ENCODE assay signal across 9 cellular contexts in the genomic region with DNA sequence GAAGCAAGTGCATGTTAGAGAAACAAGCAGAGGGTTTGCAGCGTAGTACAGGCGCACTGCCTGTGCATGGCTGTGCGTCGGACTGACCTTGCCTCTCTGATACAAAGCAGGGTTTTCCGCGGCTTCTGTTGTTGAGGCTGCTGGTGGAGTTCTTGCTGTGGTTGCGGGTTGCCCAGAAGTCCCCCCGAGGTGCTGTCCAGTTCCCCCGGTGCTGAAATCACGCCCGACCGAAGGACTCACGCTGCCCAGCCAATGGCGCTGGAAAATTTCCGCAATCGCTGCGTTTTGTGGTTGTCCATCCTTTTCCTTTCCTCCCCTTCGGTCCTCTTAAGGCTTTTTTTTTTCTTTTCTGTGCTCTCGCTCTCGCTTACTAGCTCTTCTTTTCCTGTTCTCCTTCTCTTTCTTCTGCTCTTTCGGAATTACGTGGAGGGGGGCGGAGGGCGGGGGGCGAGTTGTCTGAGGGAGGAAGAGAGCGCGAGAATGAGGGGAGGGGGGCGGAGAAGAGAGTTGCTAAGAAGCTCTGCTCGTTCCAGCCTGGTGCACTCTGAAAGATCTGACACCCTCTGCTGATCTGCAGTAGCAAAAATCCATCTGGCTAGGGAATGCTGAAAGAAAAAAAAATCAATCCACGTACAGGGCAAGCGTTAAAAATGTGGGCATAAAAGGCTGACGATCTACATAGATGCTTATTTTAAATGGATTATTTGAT. TPM values are rescaled to one million over a fixed set of nuclear protein-coding genes. Genes with fewer than 3 reads are reported as not detected.
DNase-seq lines count a peak whose midpoint lies in the region; ATAC-seq, FAIRE-seq and TF ChIP-seq lines count a peak whose summit lies in the region.
"Had no signal": no experiment of that assay in that cellular context is flagged by ENCODE, and none has a peak within 500 bp of the region (broad histone marks: within the 10 kb centered on the region; RNA-seq: fewer than 3 reads in every experiment).

A gene with protein sequence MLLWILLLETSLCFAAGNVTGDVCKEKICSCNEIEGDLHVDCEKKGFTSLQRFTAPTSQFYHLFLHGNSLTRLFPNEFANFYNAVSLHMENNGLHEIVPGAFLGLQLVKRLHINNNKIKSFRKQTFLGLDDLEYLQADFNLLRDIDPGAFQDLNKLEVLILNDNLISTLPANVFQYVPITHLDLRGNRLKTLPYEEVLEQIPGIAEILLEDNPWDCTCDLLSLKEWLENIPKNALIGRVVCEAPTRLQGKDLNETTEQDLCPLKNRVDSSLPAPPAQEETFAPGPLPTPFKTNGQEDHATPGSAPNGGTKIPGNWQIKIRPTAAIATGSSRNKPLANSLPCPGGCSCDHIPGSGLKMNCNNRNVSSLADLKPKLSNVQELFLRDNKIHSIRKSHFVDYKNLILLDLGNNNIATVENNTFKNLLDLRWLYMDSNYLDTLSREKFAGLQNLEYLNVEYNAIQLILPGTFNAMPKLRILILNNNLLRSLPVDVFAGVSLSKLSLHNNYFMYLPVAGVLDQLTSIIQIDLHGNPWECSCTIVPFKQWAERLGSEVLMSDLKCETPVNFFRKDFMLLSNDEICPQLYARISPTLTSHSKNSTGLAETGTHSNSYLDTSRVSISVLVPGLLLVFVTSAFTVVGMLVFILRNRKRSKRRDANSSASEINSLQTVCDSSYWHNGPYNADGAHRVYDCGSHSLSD (minus strand): TSS at position 558 of the 709 bp plus-strand sequence. CDS start 967 bp downstream, outside the sequence.

- no peaks in the 10 kb centered on the region for H3K9me3 ChIP-seq in pancreas

- peak within 1 kb of the TSS; percentile 52 for H3K4me3 ChIP-seq in fibroblast of the aortic adventitia (ENCODE audit: low read depth, low read length)
- peak within 1 kb of the TSS; percentile 6 to 42 (median 22) for H3K4me3 ChIP-seq in pancreas

- H3K27me3 ChIP-seq in pancreas, result no peaks in the 10 kb centered on the region

- DNase-seq in COLO829 (ENCODE audit: low spot score), result peak; percentile 49
- DNase-seq in HT1080 (ENCODE audit: low read depth), result peak; percentile 7
- peak; percentile 63 for DNase-seq in fibroblast of the aortic adventitia (ENCODE audit: low read depth)
- DNase-seq in pancreas, result peak; percentile 77 to 93 (median 87)
- DNase-seq in DMS79 treated with DMSO at 0.1 percent for 48 hours (lab: John Stamatoyannopoulos, UW), result no peak
- DNase-seq in MV-4-11 (lab: John Stamatoyannopoulos, UW), result no peak

- no peaks in the 10 kb centered on the region for H3K4me1 ChIP-seq in pancreas

- TF ChIP-seq CTCF in fibroblast of the aortic adventitia (IDR thresholded peaks at IDR 0.05; ENCODE audit: insufficient read depth, low read length) (no peak), pancreas (IDR thresholded peaks at IDR 0.05) (no peak)

- no peaks in the 10 kb centered on the region for H3K36me3 ChIP-seq in pancreas

- WGBS in pancreas, 2 donors, result 2% methylated on average over 32 of the region's 32 CpGs

- ATAC-seq in SK-N-SH treated with all-trans-retinoic acid at 6 μM for 48 hours (peak; percentile 77), pancreas (peak; percentile 87 to 92 (median 90)), HG03457 (IDR thresholded peaks at IDR 0.05; ENCODE audit: unreplicated experiment) (no peak)

- H3K27ac ChIP-seq in pancreas, result peak within 1 kb of the TSS in 2 of 4 donors; percentile 7 to 22

- no peak for FAIRE-seq in pancreas (lab: Jason Lieb, UNC)
- FAIRE-seq: islet of Langerhans had no signal

- intact Hi-C loops in pancreas (cut with DNase I), result no loop called here

TF ChIP-seq in SK-N-SH treated with all-trans-retinoic acid at 6 μM for 48 hours, 23 proteins besides CTCF, POLR2A, EP300 and RAD21 (continues in another document):
- TF ChIP-seq GLIS3 (CRISPR knock-in tag; IDR thresholded peaks at IDR 0.05) (no peak), BACH2 (CRISPR knock-in tag; IDR thresholded peaks at IDR 0.05; ENCODE audit: borderline replicate concordance) (no peak), ZFP3 (CRISPR knock-in tag; IDR thresholded peaks at IDR 0.05) (peak; percentile 74; the same call in 1 of the 2 replicates), ZC3H10 (CRISPR knock-in tag; IDR thresholded peaks at IDR 0.05) (no peak), PPARA (CRISPR knock-in tag; IDR thresholded peaks at IDR 0.05; ENCODE audit: borderline replicate concordance) (no peak), RARB (CRISPR knock-in tag; IDR thresholded peaks at IDR 0.05) (no peak), CSDC2 (CRISPR knock-in tag; IDR thresholded peaks at IDR 0.05) (no peak), ZNF8 (CRISPR knock-in tag; IDR thresholded peaks at IDR 0.05) (no peak), ZNF70 (CRISPR knock-in tag; IDR thresholded peaks at IDR 0.05) (no peak), ESRRG (CRISPR knock-in tag; IDR thresholded peaks at IDR 0.05) (no peak), TOX (CRISPR knock-in tag; IDR thresholded peaks at IDR 0.05; ENCODE audit: borderline replicate concordance) (0 out of 2 replicates have a peak, but pooled peaks have one; percentile 30)
- TF ChIP-seq, protein P1, sequence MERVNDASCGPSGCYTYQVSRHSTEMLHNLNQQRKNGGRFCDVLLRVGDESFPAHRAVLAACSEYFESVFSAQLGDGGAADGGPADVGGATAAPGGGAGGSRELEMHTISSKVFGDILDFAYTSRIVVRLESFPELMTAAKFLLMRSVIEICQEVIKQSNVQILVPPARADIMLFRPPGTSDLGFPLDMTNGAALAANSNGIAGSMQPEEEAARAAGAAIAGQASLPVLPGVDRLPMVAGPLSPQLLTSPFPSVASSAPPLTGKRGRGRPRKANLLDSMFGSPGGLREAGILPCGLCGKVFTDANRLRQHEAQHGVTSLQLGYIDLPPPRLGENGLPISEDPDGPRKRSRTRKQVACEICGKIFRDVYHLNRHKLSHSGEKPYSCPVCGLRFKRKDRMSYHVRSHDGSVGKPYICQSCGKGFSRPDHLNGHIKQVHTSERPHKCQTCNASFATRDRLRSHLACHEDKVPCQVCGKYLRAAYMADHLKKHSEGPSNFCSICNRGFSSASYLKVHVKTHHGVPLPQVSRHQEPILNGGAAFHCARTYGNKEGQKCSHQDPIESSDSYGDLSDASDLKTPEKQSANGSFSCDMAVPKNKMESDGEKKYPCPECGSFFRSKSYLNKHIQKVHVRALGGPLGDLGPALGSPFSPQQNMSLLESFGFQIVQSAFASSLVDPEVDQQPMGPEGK (CRISPR knock-in tag; IDR thresholded peaks at IDR 0.05; ENCODE audit: borderline replicate concordance), result no peak
- TF ChIP-seq, protein P2, sequence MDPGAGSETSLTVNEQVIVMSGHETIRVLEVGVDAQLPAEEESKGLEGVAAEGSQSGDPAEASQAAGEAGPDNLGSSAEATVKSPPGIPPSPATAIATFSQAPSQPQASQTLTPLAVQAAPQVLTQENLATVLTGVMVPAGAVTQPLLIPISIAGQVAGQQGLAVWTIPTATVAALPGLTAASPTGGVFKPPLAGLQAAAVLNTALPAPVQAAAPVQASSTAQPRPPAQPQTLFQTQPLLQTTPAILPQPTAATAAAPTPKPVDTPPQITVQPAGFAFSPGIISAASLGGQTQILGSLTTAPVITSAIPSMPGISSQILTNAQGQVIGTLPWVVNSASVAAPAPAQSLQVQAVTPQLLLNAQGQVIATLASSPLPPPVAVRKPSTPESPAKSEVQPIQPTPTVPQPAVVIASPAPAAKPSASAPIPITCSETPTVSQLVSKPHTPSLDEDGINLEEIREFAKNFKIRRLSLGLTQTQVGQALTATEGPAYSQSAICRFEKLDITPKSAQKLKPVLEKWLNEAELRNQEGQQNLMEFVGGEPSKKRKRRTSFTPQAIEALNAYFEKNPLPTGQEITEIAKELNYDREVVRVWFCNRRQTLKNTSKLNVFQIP (CRISPR knock-in tag; IDR thresholded peaks at IDR 0.05; ENCODE audit: borderline replicate concordance, low read depth), result no peak
- TF ChIP-seq, protein P3, sequence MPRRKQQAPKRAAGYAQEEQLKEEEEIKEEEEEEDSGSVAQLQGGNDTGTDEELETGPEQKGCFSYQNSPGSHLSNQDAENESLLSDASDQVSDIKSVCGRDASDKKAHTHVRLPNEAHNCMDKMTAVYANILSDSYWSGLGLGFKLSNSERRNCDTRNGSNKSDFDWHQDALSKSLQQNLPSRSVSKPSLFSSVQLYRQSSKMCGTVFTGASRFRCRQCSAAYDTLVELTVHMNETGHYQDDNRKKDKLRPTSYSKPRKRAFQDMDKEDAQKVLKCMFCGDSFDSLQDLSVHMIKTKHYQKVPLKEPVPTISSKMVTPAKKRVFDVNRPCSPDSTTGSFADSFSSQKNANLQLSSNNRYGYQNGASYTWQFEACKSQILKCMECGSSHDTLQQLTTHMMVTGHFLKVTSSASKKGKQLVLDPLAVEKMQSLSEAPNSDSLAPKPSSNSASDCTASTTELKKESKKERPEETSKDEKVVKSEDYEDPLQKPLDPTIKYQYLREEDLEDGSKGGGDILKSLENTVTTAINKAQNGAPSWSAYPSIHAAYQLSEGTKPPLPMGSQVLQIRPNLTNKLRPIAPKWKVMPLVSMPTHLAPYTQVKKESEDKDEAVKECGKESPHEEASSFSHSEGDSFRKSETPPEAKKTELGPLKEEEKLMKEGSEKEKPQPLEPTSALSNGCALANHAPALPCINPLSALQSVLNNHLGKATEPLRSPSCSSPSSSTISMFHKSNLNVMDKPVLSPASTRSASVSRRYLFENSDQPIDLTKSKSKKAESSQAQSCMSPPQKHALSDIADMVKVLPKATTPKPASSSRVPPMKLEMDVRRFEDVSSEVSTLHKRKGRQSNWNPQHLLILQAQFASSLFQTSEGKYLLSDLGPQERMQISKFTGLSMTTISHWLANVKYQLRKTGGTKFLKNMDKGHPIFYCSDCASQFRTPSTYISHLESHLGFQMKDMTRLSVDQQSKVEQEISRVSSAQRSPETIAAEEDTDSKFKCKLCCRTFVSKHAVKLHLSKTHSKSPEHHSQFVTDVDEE (CRISPR knock-in tag; IDR thresholded peaks at IDR 0.05), result no peak
- TF ChIP-seq, protein P4, sequence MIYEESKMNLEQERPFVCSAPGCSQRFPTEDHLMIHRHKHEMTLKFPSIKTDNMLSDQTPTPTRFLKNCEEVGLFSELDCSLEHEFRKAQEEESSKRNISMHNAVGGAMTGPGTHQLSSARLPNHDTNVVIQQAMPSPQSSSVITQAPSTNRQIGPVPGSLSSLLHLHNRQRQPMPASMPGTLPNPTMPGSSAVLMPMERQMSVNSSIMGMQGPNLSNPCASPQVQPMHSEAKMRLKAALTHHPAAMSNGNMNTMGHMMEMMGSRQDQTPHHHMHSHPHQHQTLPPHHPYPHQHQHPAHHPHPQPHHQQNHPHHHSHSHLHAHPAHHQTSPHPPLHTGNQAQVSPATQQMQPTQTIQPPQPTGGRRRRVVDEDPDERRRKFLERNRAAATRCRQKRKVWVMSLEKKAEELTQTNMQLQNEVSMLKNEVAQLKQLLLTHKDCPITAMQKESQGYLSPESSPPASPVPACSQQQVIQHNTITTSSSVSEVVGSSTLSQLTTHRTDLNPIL (CRISPR knock-in tag; IDR thresholded peaks at IDR 0.05; ENCODE audit: low read depth), result no peak

RNA-seq across cellular contexts. Expression of the gene that starts here (rescaled TPM):
- not detected in 2 replicates for total RNA-seq in HT1080 (2014; rRNA removed; shearing (Covaris generic))
- 0.02 TPM in 1 of 2 replicates, not detected in the other for polyA plus RNA-seq in HT1080 (2015; cell fraction: cytosol; rRNA removed)
- 0.02 TPM in 1 of 2 replicates, not detected in the other for polyA plus RNA-seq in HT1080 (2015; cell fraction: nucleus; rRNA removed)
- total RNA-seq in fibroblast of the aortic adventitia (ENCODE audit: low replicate concordance), result 0.90 TPM in 1 of 2 replicates, not detected in the other
- total RNA-seq in pancreas, result 1 to 10 TPM in 1 of 6 donors, under 1 TPM in 5; 0.18 to 1.0 (median 0.39) TPM
- under 1 TPM; 0.19 to 0.33 TPM for polyA plus RNA-seq in pancreas

Comparison
In these comparisons a context has a peak if more than half of its experiments do, and no peak if none do; other contexts are left out.
1. Peak in DNase-seq in HT1080; RNA of the gene not detected or under 1 TPM.
2. Peak in DNase-seq and H3K4me3 ChIP-seq in fibroblast of the aortic adventitia; RNA of the gene not detected or under 1 TPM.
3. DNase-seq: peak in COLO829 (single experiment) and pancreas (6 of 6); none in DMS79 treated with DMSO at 0.1 percent for 48 hours (single experiment) and MV-4-11 (single experiment).